20 cellular contexts compared by ENCODE assay signal in the genomic region with DNA sequence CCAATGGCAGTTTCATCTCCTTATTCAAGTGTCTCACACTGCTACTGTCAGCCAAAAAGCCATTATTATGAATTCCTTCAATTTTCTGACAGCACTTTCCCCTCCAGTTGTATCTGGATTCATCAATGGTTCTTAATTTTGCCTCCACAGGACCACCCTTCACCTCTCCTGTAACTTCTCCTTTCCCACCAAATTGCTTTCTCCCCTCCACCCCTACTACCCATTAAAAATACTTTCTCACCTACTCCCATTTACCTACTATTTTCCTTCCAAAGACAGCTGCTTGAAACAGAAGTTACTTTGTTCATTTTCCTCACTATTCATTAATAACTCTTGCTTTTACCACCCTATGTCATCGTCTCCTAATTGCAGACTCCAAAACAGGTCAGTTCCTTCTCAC.
"Had no signal": no experiment of that assay in that cellular context is flagged by ENCODE, and none has a peak within 500 bp of the region (broad histone marks: within the 10 kb centered on the region; RNA-seq: fewer than 3 reads in every experiment).

No MANE protein-coding gene starts in this region.

- H3K27me3 Mint-ChIP-seq: activated naive CD8-positive, alpha-beta T cell; naive thymus-derived CD4-positive, alpha-beta T cell had no signal

- H3K9me3 ChIP-seq: thyroid gland had no signal

- H3K4me1 ChIP-seq: heart right ventricle, left lung, thyroid gland had no signal

- H3K4me1 Mint-ChIP-seq: WTC11 had no signal

- FAIRE-seq: bronchial epithelial cell had no signal

- H3K27ac Mint-ChIP-seq: activated naive CD8-positive, alpha-beta T cell; activated T-helper 1 cell treated with anti-CD3 and anti-CD28 coated beads, Interleukin-12 subunit alpha, Interleukin-12 subunit beta, Interleukin-2, Interleukin-4 antibody, amounts not matched to agents 30 ng/mL and 10 ng/mL and 1 ng/mL, durations not matched to agents 14 hours and 24 hours and 36 hours; T-helper 1 cell treated with Interleukin-12 subunit alpha and Interleukin-12 subunit beta and Interleukin-4 antibody, amounts not matched to agents 30 μg/mL and 1 μg/mL, for 36 hours; WTC11 had no signal

- H3K27me3 ChIP-seq: heart right ventricle, left lung, thyroid gland had no signal

- H3K4me3 Mint-ChIP-seq: activated naive CD8-positive, alpha-beta T cell; activated T-helper 1 cell treated with anti-CD3 and anti-CD28 coated beads, Interleukin-12 subunit alpha, Interleukin-12 subunit beta, Interleukin-2, Interleukin-4 antibody, amounts not matched to agents 30 ng/mL and 10 ng/mL and 1 ng/mL, durations not matched to agents 14 hours and 24 hours and 36 hours; naive thymus-derived CD4-positive, alpha-beta T cell; T-helper 1 cell treated with Interleukin-12 subunit alpha and Interleukin-12 subunit beta and Interleukin-4 antibody, amounts not matched to agents 30 μg/mL and 1 μg/mL, for 36 hours; WTC11 had no signal

- H3K4me3 ChIP-seq: heart right ventricle, left lung, lung, thyroid gland had no signal

- ATAC-seq: heart right ventricle; left lung; naive thymus-derived CD4-positive, alpha-beta T cell; stimulated activated naive CD8-positive, alpha-beta T cell treated with anti-CD3 and anti-CD28 coated beads, Interleukin-15, Interleukin-2, amounts not matched to agents 100 U/mL and 50 U/mL, for 24 hours; WTC11 had no signal

- DNase-seq: activated CD4-positive, alpha-beta T cell treated with anti-CD3 and anti-CD28 coated beads, Interleukin-2, amount 50 U/mL, for 48 hours; activated gamma-delta T cell treated with Interleukin-2 at 50 U/mL for 16 hours; amniotic stem cell; cerebellar nuclear complex; cortex of kidney; heart right ventricle; kidney glomerular epithelial cell; left lung; naive thymus-derived CD4-positive, alpha-beta T cell; retina; stimulated activated CD4-positive, alpha-beta T cell treated with anti-CD3 and anti-CD28 coated beads, Interleukin-4, amount 100 ng/mL, for 1 hour; stimulated activated naive CD8-positive, alpha-beta T cell treated with anti-CD3 and anti-CD28 coated beads, Interleukin-15, Interleukin-2, amounts not matched to agents 100 U/mL and 50 U/mL, for 24 hours; T1000; thyroid gland had no signal

- H3K27ac ChIP-seq: heart right ventricle, left lung, thyroid gland had no signal
